In genomic region chr5:3143382-3143781, GRCh38 we compare ENCODE assay signal across 6 cellular contexts.
"Had no signal": no experiment of that assay in that cellular context is flagged by ENCODE, and none has a peak within 500 bp of the region (broad histone marks: within the 10 kb centered on the region; RNA-seq: fewer than 3 reads in every experiment).

No MANE protein-coding gene starts in this region.

- H3K4me2 ChIP-seq: GM23338 had no signal

- DNase-seq: H9, HCEC 1CT, IMR-90, KG1 had no signal

- H3K4me3 ChIP-seq: GM23338, K562 had no signal

- H2AFZ ChIP-seq: GM23338 had no signal

- ATAC-seq: GM23338, K562 had no signal
